Comparison of ENCODE assay signal across 1 cellular context in genomic region chr6:166313255-166314070, GRCh38.
A peak's percentile ranks its signal among the peaks of the same experiment; 100 is the strongest.
TF ChIP-seq lines count a peak whose summit lies in the region.

No MANE protein-coding gene starts in this region.

TF ChIP-seq in K562, 482 proteins besides CTCF, POLR2A, EP300 and RAD21 (continued from another document and continues in another):
- TF ChIP-seq HMBOX1 (IDR thresholded peaks at IDR 0.05) (peak; percentile 83), PATZ1 (CRISPR knock-in tag; IDR thresholded peaks at IDR 0.05; ENCODE audit: borderline replicate concordance) (no peak), ZNF174 (CRISPR knock-in tag; IDR thresholded peaks at IDR 0.05) (no peak), NCOR1 (IDR thresholded peaks at IDR 0.05) (no peak), MCM3 (IDR thresholded peaks at IDR 0.05) (no peak), PCBP1 (IDR thresholded peaks at IDR 0.05; ENCODE audit: low read depth, low read length, poor library complexity, severe bottlenecking) (no peak), RBM17 (IDR thresholded peaks at IDR 0.05; ENCODE audit: borderline replicate concordance, low read depth, low read length) (no peak), ZSCAN29 (IDR thresholded peaks at IDR 0.05) (no peak), SAP30 (IDR thresholded peaks at IDR 0.05; ENCODE audit: borderline replicate concordance, insufficient read depth, low read depth, low read length, poor library complexity, severe bottlenecking) (no peak), MTF1 (CRISPR knock-in tag; IDR thresholded peaks at IDR 0.05; ENCODE audit: borderline replicate concordance) (no peak), ASH1L (IDR thresholded peaks at IDR 0.05; ENCODE audit: borderline replicate concordance, low read depth, partially characterized antibody) (no peak), CHD4 (IDR thresholded peaks at IDR 0.05; ENCODE audit: insufficient read depth, insufficient replicate concordance, low read depth, low read length, poor library complexity, severe bottlenecking) (no peak), ARID3B (CRISPR knock-in tag; IDR thresholded peaks at IDR 0.05; ENCODE audit: borderline replicate concordance) (no peak), ZNF707 (CRISPR knock-in tag; conservative IDR thresholded peaks at IDR 0.05) (no peak), ZNF121 (CRISPR knock-in tag; conservative IDR thresholded peaks at IDR 0.05) (no peak), PREB (CRISPR knock-in tag; IDR thresholded peaks at IDR 0.05) (no peak), CEBPG (CRISPR knock-in tag; IDR thresholded peaks at IDR 0.05) (no peak), CEBPG (tag; conservative IDR thresholded peaks at IDR 0.05 in 1 of 2, IDR thresholded peaks at IDR 0.05 in 1 of 2) (no peak), RBM34 (IDR thresholded peaks at IDR 0.05; ENCODE audit: borderline replicate concordance, insufficient read depth, low read length) (no peak), HMG20A (CRISPR knock-in tag; conservative IDR thresholded peaks at IDR 0.05) (no peak), SNIP1 (IDR thresholded peaks at IDR 0.05; ENCODE audit: low read depth) (no peak), CBX3 (IDR thresholded peaks at IDR 0.05; ENCODE audit: borderline replicate concordance in 1 of 2, low read length in 2 of 2) (peak in 1 of 2 experiments; percentile 64; a peak in 1 of 3 replicates), ZFPM2 (CRISPR knock-in tag; IDR thresholded peaks at IDR 0.05) (no peak), GABPB1 (CRISPR knock-in tag; IDR thresholded peaks at IDR 0.05) (no peak), SMARCA5 (IDR thresholded peaks at IDR 0.05) (no peak), MECOM (CRISPR knock-in tag; IDR thresholded peaks at IDR 0.05) (peak; percentile 46), E2F5 (CRISPR knock-in tag; IDR thresholded peaks at IDR 0.05) (no peak), MXD1 (CRISPR knock-in tag; IDR thresholded peaks at IDR 0.05; ENCODE audit: borderline replicate concordance, poor library complexity, severe bottlenecking) (no peak), PHB (CRISPR knock-in tag; IDR thresholded peaks at IDR 0.05) (no peak), BHLHE40 (IDR thresholded peaks at IDR 0.05; ENCODE audit: low read length) (0 out of 2 replicates have a peak, but pooled peaks have one; percentile 36), ERF (CRISPR knock-in tag; IDR thresholded peaks at IDR 0.05) (no peak), PPARD (CRISPR knock-in tag; IDR thresholded peaks at IDR 0.05) (no peak), GATAD2A (IDR thresholded peaks at IDR 0.05) (no peak), GABPA (tag; conservative IDR thresholded peaks at IDR 0.05; ENCODE audit: low read depth) (no peak)
- TF ChIP-seq, protein P1, sequence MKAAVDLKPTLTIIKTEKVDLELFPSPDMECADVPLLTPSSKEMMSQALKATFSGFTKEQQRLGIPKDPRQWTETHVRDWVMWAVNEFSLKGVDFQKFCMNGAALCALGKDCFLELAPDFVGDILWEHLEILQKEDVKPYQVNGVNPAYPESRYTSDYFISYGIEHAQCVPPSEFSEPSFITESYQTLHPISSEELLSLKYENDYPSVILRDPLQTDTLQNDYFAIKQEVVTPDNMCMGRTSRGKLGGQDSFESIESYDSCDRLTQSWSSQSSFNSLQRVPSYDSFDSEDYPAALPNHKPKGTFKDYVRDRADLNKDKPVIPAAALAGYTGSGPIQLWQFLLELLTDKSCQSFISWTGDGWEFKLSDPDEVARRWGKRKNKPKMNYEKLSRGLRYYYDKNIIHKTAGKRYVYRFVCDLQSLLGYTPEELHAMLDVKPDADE (conservative IDR thresholded peaks at IDR 0.05; ENCODE audit: control insufficient read depth, low read depth, low read length) = no peak
- TF ChIP-seq, protein P2, sequence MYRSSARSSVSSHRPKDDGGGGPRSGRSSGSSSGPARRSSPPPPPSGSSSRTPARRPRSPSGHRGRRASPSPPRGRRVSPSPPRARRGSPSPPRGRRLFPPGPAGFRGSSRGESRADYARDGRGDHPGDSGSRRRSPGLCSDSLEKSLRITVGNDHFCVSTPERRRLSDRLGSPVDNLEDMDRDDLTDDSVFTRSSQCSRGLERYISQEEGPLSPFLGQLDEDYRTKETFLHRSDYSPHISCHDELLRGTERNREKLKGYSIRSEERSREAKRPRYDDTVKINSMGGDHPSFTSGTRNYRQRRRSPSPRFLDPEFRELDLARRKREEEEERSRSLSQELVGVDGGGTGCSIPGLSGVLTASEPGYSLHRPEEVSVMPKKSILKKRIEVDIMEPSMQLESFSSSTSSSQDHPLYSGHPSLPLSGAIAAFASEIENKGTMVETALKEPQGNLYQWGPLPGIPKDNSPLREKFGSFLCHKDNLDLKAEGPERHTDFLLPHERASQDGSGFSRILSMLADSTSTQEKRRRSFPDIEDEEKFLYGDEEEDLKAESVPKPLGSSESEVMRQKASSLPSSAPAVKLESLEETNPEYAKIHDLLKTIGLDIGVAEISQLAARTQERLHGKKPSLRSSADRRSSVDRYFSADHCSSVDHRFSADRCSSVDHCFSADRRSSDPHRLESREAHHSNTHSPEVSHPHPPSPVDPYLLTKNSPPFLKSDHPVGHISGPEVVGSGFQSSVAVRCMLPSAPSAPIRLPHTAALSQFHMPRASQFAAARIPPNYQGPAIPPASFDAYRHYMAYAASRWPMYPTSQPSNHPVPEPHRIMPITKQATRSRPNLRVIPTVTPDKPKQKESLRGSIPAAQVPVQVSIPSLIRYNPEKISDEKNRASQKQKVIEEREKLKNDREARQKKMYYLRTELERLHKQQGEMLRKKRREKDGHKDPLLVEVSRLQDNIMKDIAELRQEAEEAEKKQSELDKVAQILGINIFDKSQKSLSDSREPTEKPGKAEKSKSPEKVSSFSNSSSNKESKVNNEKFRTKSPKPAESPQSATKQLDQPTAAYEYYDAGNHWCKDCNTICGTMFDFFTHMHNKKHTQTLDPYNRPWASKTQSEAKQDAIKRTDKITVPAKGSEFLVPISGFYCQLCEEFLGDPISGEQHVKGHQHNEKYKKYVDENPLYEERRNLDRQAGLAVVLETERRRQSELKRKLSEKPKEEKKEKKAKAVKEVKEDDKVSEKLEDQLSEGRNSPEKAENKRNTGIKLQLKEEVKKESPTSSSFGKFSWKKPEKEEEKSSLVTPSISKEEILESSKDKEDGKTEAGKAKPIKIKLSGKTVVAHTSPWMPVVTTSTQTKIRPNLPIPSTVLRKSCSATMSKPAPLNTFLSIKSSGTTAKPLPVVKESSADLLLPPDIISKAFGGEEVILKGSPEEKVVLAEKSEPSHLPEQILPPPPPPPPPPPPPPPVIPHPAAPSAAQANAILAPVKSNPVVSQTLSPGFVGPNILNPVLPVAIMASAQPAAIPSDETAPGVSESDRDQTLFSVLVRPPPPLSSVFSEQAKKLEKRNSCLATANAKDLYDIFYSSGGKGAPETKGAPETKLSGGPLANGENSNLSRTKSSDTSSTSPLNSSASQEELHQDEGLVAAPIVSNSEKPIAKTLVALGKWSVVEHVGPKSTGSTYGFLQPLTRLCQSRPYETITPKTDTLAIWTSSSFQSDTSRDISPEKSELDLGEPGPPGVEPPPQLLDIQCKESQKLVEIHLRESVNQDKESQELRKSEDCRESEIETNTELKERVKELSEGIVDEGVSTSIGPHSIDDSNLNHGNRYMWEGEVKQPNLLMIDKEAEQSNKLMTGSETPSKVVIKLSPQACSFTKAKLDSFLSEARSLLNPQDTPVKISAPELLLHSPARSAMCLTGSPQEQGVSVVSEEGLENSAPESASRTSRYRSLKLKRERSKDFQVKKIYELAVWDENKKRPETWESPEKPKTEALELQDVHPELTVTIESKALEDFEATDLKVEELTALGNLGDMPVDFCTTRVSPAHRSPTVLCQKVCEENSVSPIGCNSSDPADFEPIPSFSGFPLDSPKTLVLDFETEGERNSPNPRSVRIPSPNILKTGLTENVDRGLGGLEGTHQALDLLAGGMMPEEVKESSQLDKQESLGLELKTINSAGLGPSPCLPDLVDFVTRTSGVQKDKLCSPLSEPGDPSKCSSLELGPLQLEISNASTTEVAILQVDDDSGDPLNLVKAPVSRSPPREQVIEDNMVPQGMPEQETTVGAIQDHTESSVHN (IDR thresholded peaks at IDR 0.05; ENCODE audit: borderline replicate concordance in 1 of 2, low read depth in 1 of 2) = no peak
- TF ChIP-seq, protein P3, sequence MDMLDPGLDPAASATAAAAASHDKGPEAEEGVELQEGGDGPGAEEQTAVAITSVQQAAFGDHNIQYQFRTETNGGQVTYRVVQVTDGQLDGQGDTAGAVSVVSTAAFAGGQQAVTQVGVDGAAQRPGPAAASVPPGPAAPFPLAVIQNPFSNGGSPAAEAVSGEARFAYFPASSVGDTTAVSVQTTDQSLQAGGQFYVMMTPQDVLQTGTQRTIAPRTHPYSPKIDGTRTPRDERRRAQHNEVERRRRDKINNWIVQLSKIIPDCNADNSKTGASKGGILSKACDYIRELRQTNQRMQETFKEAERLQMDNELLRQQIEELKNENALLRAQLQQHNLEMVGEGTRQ (CRISPR knock-in tag; IDR thresholded peaks at IDR 0.05) = no peak
- TF ChIP-seq, protein P4, sequence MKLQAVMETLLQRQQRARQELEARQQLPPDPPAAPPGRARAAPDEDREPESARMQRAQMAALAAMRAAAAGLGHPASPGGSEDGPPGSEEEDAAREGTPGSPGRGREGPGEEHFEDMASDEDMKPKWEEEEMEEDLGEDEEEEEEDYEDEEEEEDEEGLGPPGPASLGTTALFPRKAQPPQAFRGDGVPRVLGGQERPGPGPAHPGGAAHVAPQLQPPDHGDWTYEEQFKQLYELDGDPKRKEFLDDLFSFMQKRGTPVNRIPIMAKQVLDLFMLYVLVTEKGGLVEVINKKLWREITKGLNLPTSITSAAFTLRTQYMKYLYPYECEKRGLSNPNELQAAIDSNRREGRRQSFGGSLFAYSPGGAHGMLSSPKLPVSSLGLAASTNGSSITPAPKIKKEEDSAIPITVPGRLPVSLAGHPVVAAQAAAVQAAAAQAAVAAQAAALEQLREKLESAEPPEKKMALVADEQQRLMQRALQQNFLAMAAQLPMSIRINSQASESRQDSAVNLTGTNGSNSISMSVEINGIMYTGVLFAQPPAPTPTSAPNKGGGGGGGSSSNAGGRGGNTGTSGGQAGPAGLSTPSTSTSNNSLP (IDR thresholded peaks at IDR 0.05; ENCODE audit: borderline replicate concordance, low read depth, low read length) = no peak
- TF ChIP-seq, protein P5, sequence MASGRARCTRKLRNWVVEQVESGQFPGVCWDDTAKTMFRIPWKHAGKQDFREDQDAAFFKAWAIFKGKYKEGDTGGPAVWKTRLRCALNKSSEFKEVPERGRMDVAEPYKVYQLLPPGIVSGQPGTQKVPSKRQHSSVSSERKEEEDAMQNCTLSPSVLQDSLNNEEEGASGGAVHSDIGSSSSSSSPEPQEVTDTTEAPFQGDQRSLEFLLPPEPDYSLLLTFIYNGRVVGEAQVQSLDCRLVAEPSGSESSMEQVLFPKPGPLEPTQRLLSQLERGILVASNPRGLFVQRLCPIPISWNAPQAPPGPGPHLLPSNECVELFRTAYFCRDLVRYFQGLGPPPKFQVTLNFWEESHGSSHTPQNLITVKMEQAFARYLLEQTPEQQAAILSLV (tag; IDR thresholded peaks at IDR 0.05) = no peak
